In genomic region chr3:123295171-123295900, GRCh38 we compare ENCODE assay signal across 22 cellular contexts.
A peak's percentile ranks its signal among the peaks of the same experiment; 100 is the strongest.
DNase-seq lines count a peak whose midpoint lies in the region; ATAC-seq, FAIRE-seq and TF ChIP-seq lines count a peak whose summit lies in the region.
"Had no signal": no experiment of that assay in that cellular context is flagged by ENCODE, and none has a peak within 500 bp of the region (broad histone marks: within the 10 kb centered on the region; RNA-seq: fewer than 3 reads in every experiment).

No MANE protein-coding gene starts in this region.

- 18% methylated on average over 5 of the region's 7 CpGs for WGBS in A549 (ENCODE audit: missing lambda C conversion rate)
- WGBS in endodermal cell (ENCODE audit: insufficient coverage in 1 of 2, insufficient read length in 1 of 2), 2 experiments, result 82 to 91% methylated on average over 5 to 7 of the region's 7 CpGs

- H3F3A ChIP-seq in GM23338 (replicated peaks; ENCODE audit: low read depth), result no peaks in the 10 kb centered on the region

- no peak overlapping the region for H3K4me3 Mint-ChIP-seq in GM23338
- no peak overlapping the region for H3K4me3 Mint-ChIP-seq in endodermal cell
- H3K4me3 Mint-ChIP-seq: CD4-positive, alpha-beta T cell had no signal

- H2AFZ ChIP-seq in GM23338, result no peak overlapping the region

- H3K27me3 ChIP-seq in GM23338 (ENCODE audit: insufficient read depth), result no peaks in the 10 kb centered on the region
- H3K27me3 ChIP-seq in endodermal cell (ENCODE audit: control insufficient read depth, insufficient read depth, low read length, poor library complexity, severe bottlenecking), result no peaks in the 10 kb centered on the region
- H3K27me3 ChIP-seq in colonic mucosa, result no peaks in the 10 kb centered on the region
- H3K27me3 ChIP-seq: Peyer's patch had no signal

- peaks cover 16% of the 10 kb centered on the region for H3K27me3 Mint-ChIP-seq in GM23338 (ENCODE audit: insufficient read depth, low read depth, poor library complexity)
- no peaks in the 10 kb centered on the region for H3K27me3 Mint-ChIP-seq in endodermal cell (ENCODE audit: insufficient read depth)

- H3K27ac Mint-ChIP-seq in GM23338 (no peak overlapping the region), endodermal cell (no peak overlapping the region)
- H3K27ac Mint-ChIP-seq: CD4-positive, alpha-beta T cell had no signal

- H3K4me1 Mint-ChIP-seq in GM23338 (no peaks in the 10 kb centered on the region; the same call in 2 of the 3 replicates), endodermal cell (no peaks in the 10 kb centered on the region)

- no peaks in the 10 kb centered on the region for H4K20me1 ChIP-seq in GM23338 (replicated peaks; ENCODE audit: insufficient read depth)

- H3K36me3 Mint-ChIP-seq in GM23338 (ENCODE audit: low read depth) (peaks cover 54% of the 10 kb centered on the region), endodermal cell (ENCODE audit: low read depth) (peaks cover 39% of the 10 kb centered on the region)

- H3K36me3 ChIP-seq in GM23338 (ENCODE audit: insufficient read depth) (no peaks in the 10 kb centered on the region), endodermal cell (ENCODE audit: control insufficient read depth, insufficient read depth, low read length) (no peaks in the 10 kb centered on the region), colonic mucosa (no peaks in the 10 kb centered on the region)
- H3K36me3 ChIP-seq: HAP-1, SJSA1 had no signal

- H3K4me2 ChIP-seq in A549 (no peak overlapping the region), GM23338 (no peak overlapping the region)

- TF ChIP-seq RAD21 in A549 (conservative IDR thresholded peaks at IDR 0.05 in 1 of 2, IDR thresholded peaks at IDR 0.05 in 1 of 2), result no peak

- TF ChIP-seq EP300 in A549 (IDR thresholded peaks at IDR 0.05), result no peak

- POLR2A ChIA-PET in A549 (lab: Yijun Ruan, JAX), result no interaction called here

- ATAC-seq in A549, result peak; percentile 17 to 43; a peak in 4 of 6 replicates
- peak; percentile 44 for ATAC-seq in GM23338

- H3K27ac ChIP-seq in A549 (no peak overlapping the region), GM23338 (ENCODE audit: low read depth) (no peak overlapping the region), endodermal cell (ENCODE audit: low read depth, low read length) (no peak overlapping the region), colonic mucosa (no peak overlapping the region)
- H3K27ac ChIP-seq: Peyer's patch, SJSA1 had no signal

- H3K9ac ChIP-seq in endodermal cell (ENCODE audit: extremely low read depth, low read length, poor library complexity, severe bottlenecking), result no peak overlapping the region
- no peak overlapping the region for H3K9ac ChIP-seq in colonic mucosa (ENCODE audit: low read depth in 2 of 2, low read length in 2 of 2)

- CTCF ChIA-PET in A549 (lab: Yijun Ruan, JAX), result interaction anchor here (1.3 to 1.4 kb wide), 2 partner anchors 9 to 31 kb away, joined by 3 read pairs; no protein-coding TSS in a partner anchor

- no peak for DNase-seq in A549 (ENCODE audit: low read depth in 1 of 2, low spot score in 1 of 2)
- DNase-seq in GM23338 (ENCODE audit: low spot score), result no peak
- no peak for DNase-seq in endodermal cell
- DNase-seq in posterior vena cava (ENCODE audit: low spot score), result peak; percentile 74
- no peak for DNase-seq in colonic mucosa
- no peak for DNase-seq in activated CD8-positive, alpha-beta memory T cell treated with anti-CD3 and anti-CD28 coated beads, Interleukin-2, amount 50 U/mL, for 48 hours
- no peak for DNase-seq in EL
- DNase-seq: Caco-2; CD4-positive, alpha-beta T cell; DND-41; KG1; NCI-H1105 treated with DMSO at 0.1 percent for 48 hours; NCI-H2029 treated with DMSO at 0.1 percent for 48 hours; NCI-H2171; NCI-H345; NCI-H524; NCI-H774; NK-92 treated with Interleukin-12 subunit alpha and Interleukin-12 subunit beta, amount 100 ng/mL, for 24 hours had no signal

- TF ChIP-seq CTCF in A549 (IDR thresholded peaks at IDR 0.05), result no peak
- no peak for TF ChIP-seq CTCF in GM23338 (conservative IDR thresholded peaks at IDR 0.05; ENCODE audit: low read depth in 2 of 2)
- TF ChIP-seq CTCF in endodermal cell (conservative IDR thresholded peaks at IDR 0.05), result peak; percentile 37
- no peak for TF ChIP-seq CTCF in colonic mucosa (IDR thresholded peaks at IDR 0.05)

- no peak for FAIRE-seq in A549 (lab: Jason Lieb, UNC)
- FAIRE-seq: GM12891 had no signal

- H3K79me2 ChIP-seq in GM23338 (replicated peaks; ENCODE audit: insufficient read depth), result no peaks in the 10 kb centered on the region

- H3K9me3 ChIP-seq in A549, result no peaks in the 10 kb centered on the region
- H3K9me3 ChIP-seq in endodermal cell (ENCODE audit: control insufficient read depth, low read length), result peaks cover 6% of the 10 kb centered on the region
- no peaks in the 10 kb centered on the region for H3K9me3 ChIP-seq in colonic mucosa
- H3K9me3 ChIP-seq: Caco-2, HAP-1, Peyer's patch, SJSA1 had no signal

- TF ChIP-seq POLR2A in A549 (IDR thresholded peaks at IDR 0.05; ENCODE audit: low read length), result no peak

- H3K4me1 ChIP-seq in A549, result peaks cover 14% of the 10 kb centered on the region
- no peaks in the 10 kb centered on the region for H3K4me1 ChIP-seq in GM23338 (ENCODE audit: insufficient read depth)
- no peaks in the 10 kb centered on the region for H3K4me1 ChIP-seq in endodermal cell (ENCODE audit: control insufficient read depth, insufficient read depth, low read length)
- no peaks in the 10 kb centered on the region for H3K4me1 ChIP-seq in colonic mucosa
- H3K4me1 ChIP-seq: Caco-2, HAP-1, Peyer's patch, SJSA1 had no signal

- H3K4me3 ChIP-seq in A549 (no peak overlapping the region), GM23338 (no peak overlapping the region), endodermal cell (ENCODE audit: low read length) (no peak overlapping the region), colonic mucosa (no peak overlapping the region)
- H3K4me3 ChIP-seq: HAP-1, Peyer's patch, SJSA1 had no signal

- no peaks in the 10 kb centered on the region for H3K9me2 ChIP-seq in GM23338 (ENCODE audit: insufficient read depth)

- no peaks in the 10 kb centered on the region for H3K9me3 Mint-ChIP-seq in GM23338
- H3K9me3 Mint-ChIP-seq in endodermal cell, result no peaks in the 10 kb centered on the region
- H3K9me3 Mint-ChIP-seq: CD4-positive, alpha-beta T cell had no signal

- intact Hi-C loops in posterior vena cava (cut with DNase I), result no loop called here
- intact Hi-C loops in colonic mucosa (cut with DNase I), result no loop called here

TF ChIP-seq in A549, 52 proteins besides CTCF, POLR2A, EP300 and RAD21 (continues in another document):
- TF ChIP-seq CHD2 (IDR thresholded peaks at IDR 0.05; ENCODE audit: low read length, partially characterized antibody) (no peak), RNF2 (IDR thresholded peaks at IDR 0.05; ENCODE audit: borderline replicate concordance, low read depth) (no peak), PHF8 (IDR thresholded peaks at IDR 0.05; ENCODE audit: borderline replicate concordance, low read depth) (no peak), EHMT2 (IDR thresholded peaks at IDR 0.05; ENCODE audit: low read depth) (no peak), SMC3 (IDR thresholded peaks at IDR 0.05) (no peak), E2F6 (IDR thresholded peaks at IDR 0.05; ENCODE audit: borderline replicate concordance, low read depth) (no peak), MAX (IDR thresholded peaks at IDR 0.05) (no peak), ZC3H11A (IDR thresholded peaks at IDR 0.05) (no peak)

TF ChIP-seq in GM23338, 12 proteins besides CTCF, POLR2A, EP300 and RAD21:
- TF ChIP-seq CREB1 (CRISPR knock-in tag; IDR thresholded peaks at IDR 0.05; ENCODE audit: low read depth), result no peak
